ENCODE assay signal across 18 cellular contexts in genomic region chr3:5498981-5499380, GRCh38.
DNase-seq lines count a peak whose midpoint lies in the region; ATAC-seq and TF ChIP-seq lines count a peak whose summit lies in the region.
"Had no signal": no experiment of that assay in that cellular context is flagged by ENCODE, and none has a peak within 500 bp of the region (broad histone marks: within the 10 kb centered on the region; RNA-seq: fewer than 3 reads in every experiment).

No MANE protein-coding gene starts in this region.

- peak; percentile 31 for ATAC-seq in GM18861 (IDR thresholded peaks at IDR 0.05; ENCODE audit: unreplicated experiment)
- ATAC-seq in GM21423 (IDR thresholded peaks at IDR 0.05; ENCODE audit: unreplicated experiment): peak; percentile 25
- ATAC-seq in HG02981 (IDR thresholded peaks at IDR 0.05; ENCODE audit: unreplicated experiment): peak; percentile 24
- ATAC-seq in HG03565 (IDR thresholded peaks at IDR 0.05; ENCODE audit: unreplicated experiment): peak; percentile 22
- ATAC-seq: pancreas; stimulated activated naive CD8-positive, alpha-beta T cell treated with anti-CD3 and anti-CD28 coated beads, Interleukin-15, Interleukin-2, amounts not matched to agents 100 U/mL and 50 U/mL, for 24 hours had no signal

- H3K4me3 Mint-ChIP-seq in HFFc6: no peak overlapping the region
- H3K4me3 Mint-ChIP-seq in activated naive CD8-positive, alpha-beta T cell treated with anti-CD3 and anti-CD28 coated beads for 36 hours: no peak overlapping the region
- H3K4me3 Mint-ChIP-seq: activated CD4-positive, alpha-beta T cell treated with anti-CD3 and anti-CD28 coated beads, Interleukin-2, amount 10 ng/mL, durations not matched to agents 7 days and 5 days; memory B cell had no signal

- DNase-seq in NCI-H1092 (lab: John Stamatoyannopoulos, UW) (no peak), HFFc6 (no peak), NCI-H510A treated with DMSO at 0.1 percent for 48 hours (lab: John Stamatoyannopoulos, UW) (no peak)
- no peak for DNase-seq in activated naive CD8-positive, alpha-beta T cell treated with anti-CD3 and anti-CD28 coated beads for 36 hours
- DNase-seq: activated CD4-positive, alpha-beta T cell treated with anti-CD3 and anti-CD28 coated beads, Interleukin-2, amount 10 ng/mL, durations not matched to agents 7 days and 5 days; activated naive CD4-positive, alpha-beta T cell; AML-193; central memory CD4-positive, alpha-beta T cell; DND-41; hypothalamus; NCI-H1105 treated with DMSO at 0.1 percent for 48 hours; pancreas; stimulated activated naive CD8-positive, alpha-beta T cell treated with anti-CD3 and anti-CD28 coated beads, Interleukin-15, Interleukin-2, amounts not matched to agents 100 U/mL and 50 U/mL, for 24 hours had no signal

- 0 out of 2 replicates have a peak, but pooled peaks cover 3% of the 10 kb centered on the region for H3K36me3 Mint-ChIP-seq in HFFc6 (ENCODE audit: low read depth)
- no peaks in the 10 kb centered on the region for H3K36me3 Mint-ChIP-seq in activated naive CD8-positive, alpha-beta T cell treated with anti-CD3 and anti-CD28 coated beads for 36 hours
- H3K36me3 Mint-ChIP-seq: memory B cell had no signal

- H3K27ac Mint-ChIP-seq in HFFc6: no peak overlapping the region
- H3K27ac Mint-ChIP-seq in activated naive CD8-positive, alpha-beta T cell treated with anti-CD3 and anti-CD28 coated beads for 36 hours: no peak overlapping the region
- H3K27ac Mint-ChIP-seq: activated CD4-positive, alpha-beta T cell treated with anti-CD3 and anti-CD28 coated beads, Interleukin-2, amount 10 ng/mL, durations not matched to agents 7 days and 5 days; memory B cell had no signal

- H3K27me3 Mint-ChIP-seq in HFFc6 (ENCODE audit: insufficient read depth): no peaks in the 10 kb centered on the region
- H3K27me3 Mint-ChIP-seq in activated naive CD8-positive, alpha-beta T cell treated with anti-CD3 and anti-CD28 coated beads for 36 hours: no peaks in the 10 kb centered on the region
- H3K27me3 Mint-ChIP-seq: activated CD4-positive, alpha-beta T cell treated with anti-CD3 and anti-CD28 coated beads, Interleukin-2, amount 10 ng/mL, durations not matched to agents 7 days and 5 days had no signal

- no peak for TF ChIP-seq CTCF in HFFc6 (IDR thresholded peaks at IDR 0.05)

- H3K9me3 Mint-ChIP-seq in HFFc6: peaks cover 13% of the 10 kb centered on the region
- no peaks in the 10 kb centered on the region for H3K9me3 Mint-ChIP-seq in activated naive CD8-positive, alpha-beta T cell treated with anti-CD3 and anti-CD28 coated beads for 36 hours
- H3K9me3 Mint-ChIP-seq: memory B cell had no signal

- no peaks in the 10 kb centered on the region for H3K4me1 Mint-ChIP-seq in HFFc6 (ENCODE audit: low read depth)
- H3K4me1 Mint-ChIP-seq in activated naive CD8-positive, alpha-beta T cell treated with anti-CD3 and anti-CD28 coated beads for 36 hours: peaks cover 6% of the 10 kb centered on the region
